Comparison of ENCODE assay signal across 14 cellular contexts in genomic region chr3:99577160-99577559, GRCh38.
"Had no signal": no experiment of that assay in that cellular context is flagged by ENCODE, and none has a peak within 500 bp of the region (broad histone marks: within the 10 kb centered on the region; RNA-seq: fewer than 3 reads in every experiment).

No MANE protein-coding gene starts in this region.

- DNase-seq: activated gamma-delta T cell; activated naive CD8-positive, alpha-beta T cell treated with anti-CD3 and anti-CD28 coated beads, Interleukin-2, amount 10 ng/mL, durations not matched to agents 7 days and 5 days; activated T-cell treated with anti-CD3 and anti-CD28 coated beads, Interleukin-2, amount 50 U/mL, for 24 hours; caudate nucleus; effector CD4-positive, alpha-beta T cell; immature natural killer cell; naive thymus-derived CD4-positive, alpha-beta T cell; retina had no signal

- ATAC-seq: activated CD4-positive, CD25-positive, alpha-beta regulatory T cell treated with anti-CD3 and anti-CD28 coated beads, Interleukin-2, amount 50 U/mL, for 24 hours; naive thymus-derived CD4-positive, alpha-beta T cell had no signal

- H3K36me3 ChIP-seq: ascending aorta, tibial nerve, vagina had no signal

- H3K9me3 ChIP-seq: vagina had no signal

- H3K4me2 ChIP-seq: smooth muscle cell had no signal

- H3K4me3 ChIP-seq: ascending aorta, coronary artery, smooth muscle cell, tibial nerve, vagina had no signal

- H3K27me3 ChIP-seq: ascending aorta, tibial nerve, vagina had no signal

- H3K4me1 ChIP-seq: ascending aorta, tibial nerve, vagina had no signal

- H3K27ac ChIP-seq: ascending aorta, coronary artery, tibial nerve, vagina had no signal
